2 cellular contexts compared by ENCODE assay signal in the genomic region with DNA sequence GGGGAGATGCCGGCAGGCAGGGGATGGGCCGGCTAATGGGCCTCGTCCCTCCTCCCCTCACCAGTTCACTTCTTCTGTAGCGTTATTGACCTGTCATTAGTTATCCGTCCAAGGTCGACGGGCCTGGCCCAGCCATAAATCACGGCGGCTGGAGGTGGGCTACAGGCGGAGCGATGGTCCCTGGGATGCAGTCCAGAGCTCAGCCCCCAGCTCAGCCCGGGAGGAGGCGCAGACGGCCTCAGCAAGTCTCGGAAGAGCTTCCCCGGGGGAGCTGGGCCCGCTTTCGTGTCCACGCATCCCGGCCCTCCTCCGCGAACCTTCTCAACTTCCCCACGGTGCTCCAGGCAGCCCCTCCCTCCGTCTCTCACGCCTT.
TF ChIP-seq lines count a peak whose summit lies in the region.

No MANE protein-coding gene starts in this region.

TF ChIP-seq in HCT116, 20 proteins besides CTCF, POLR2A, EP300 and RAD21 (continued from another document):
- TF ChIP-seq, protein P1, sequence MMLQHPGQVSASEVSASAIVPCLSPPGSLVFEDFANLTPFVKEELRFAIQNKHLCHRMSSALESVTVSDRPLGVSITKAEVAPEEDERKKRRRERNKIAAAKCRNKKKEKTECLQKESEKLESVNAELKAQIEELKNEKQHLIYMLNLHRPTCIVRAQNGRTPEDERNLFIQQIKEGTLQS (IDR thresholded peaks at IDR 0.05) = no peak
- TF ChIP-seq, protein P2, sequence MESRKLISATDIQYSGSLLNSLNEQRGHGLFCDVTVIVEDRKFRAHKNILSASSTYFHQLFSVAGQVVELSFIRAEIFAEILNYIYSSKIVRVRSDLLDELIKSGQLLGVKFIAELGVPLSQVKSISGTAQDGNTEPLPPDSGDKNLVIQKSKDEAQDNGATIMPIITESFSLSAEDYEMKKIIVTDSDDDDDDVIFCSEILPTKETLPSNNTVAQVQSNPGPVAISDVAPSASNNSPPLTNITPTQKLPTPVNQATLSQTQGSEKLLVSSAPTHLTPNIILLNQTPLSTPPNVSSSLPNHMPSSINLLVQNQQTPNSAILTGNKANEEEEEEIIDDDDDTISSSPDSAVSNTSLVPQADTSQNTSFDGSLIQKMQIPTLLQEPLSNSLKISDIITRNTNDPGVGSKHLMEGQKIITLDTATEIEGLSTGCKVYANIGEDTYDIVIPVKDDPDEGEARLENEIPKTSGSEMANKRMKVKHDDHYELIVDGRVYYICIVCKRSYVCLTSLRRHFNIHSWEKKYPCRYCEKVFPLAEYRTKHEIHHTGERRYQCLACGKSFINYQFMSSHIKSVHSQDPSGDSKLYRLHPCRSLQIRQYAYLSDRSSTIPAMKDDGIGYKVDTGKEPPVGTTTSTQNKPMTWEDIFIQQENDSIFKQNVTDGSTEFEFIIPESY (IDR thresholded peaks at IDR 0.05; ENCODE audit: extremely low read depth, insufficient replicate concordance, low read length) = no peak

TF ChIP-seq in SK-N-SH, 30 proteins besides CTCF, POLR2A, EP300 and RAD21 (continued from another document):
- TF ChIP-seq, protein P3, sequence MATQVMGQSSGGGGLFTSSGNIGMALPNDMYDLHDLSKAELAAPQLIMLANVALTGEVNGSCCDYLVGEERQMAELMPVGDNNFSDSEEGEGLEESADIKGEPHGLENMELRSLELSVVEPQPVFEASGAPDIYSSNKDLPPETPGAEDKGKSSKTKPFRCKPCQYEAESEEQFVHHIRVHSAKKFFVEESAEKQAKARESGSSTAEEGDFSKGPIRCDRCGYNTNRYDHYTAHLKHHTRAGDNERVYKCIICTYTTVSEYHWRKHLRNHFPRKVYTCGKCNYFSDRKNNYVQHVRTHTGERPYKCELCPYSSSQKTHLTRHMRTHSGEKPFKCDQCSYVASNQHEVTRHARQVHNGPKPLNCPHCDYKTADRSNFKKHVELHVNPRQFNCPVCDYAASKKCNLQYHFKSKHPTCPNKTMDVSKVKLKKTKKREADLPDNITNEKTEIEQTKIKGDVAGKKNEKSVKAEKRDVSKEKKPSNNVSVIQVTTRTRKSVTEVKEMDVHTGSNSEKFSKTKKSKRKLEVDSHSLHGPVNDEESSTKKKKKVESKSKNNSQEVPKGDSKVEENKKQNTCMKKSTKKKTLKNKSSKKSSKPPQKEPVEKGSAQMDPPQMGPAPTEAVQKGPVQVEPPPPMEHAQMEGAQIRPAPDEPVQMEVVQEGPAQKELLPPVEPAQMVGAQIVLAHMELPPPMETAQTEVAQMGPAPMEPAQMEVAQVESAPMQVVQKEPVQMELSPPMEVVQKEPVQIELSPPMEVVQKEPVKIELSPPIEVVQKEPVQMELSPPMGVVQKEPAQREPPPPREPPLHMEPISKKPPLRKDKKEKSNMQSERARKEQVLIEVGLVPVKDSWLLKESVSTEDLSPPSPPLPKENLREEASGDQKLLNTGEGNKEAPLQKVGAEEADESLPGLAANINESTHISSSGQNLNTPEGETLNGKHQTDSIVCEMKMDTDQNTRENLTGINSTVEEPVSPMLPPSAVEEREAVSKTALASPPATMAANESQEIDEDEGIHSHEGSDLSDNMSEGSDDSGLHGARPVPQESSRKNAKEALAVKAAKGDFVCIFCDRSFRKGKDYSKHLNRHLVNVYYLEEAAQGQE (IDR thresholded peaks at IDR 0.05; ENCODE audit: low read depth, low read length) = no peak
- no peak for TF ChIP-seq TEAD4 (IDR thresholded peaks at IDR 0.05; ENCODE audit: borderline replicate concordance, insufficient read depth)
- TF ChIP-seq, protein P4, sequence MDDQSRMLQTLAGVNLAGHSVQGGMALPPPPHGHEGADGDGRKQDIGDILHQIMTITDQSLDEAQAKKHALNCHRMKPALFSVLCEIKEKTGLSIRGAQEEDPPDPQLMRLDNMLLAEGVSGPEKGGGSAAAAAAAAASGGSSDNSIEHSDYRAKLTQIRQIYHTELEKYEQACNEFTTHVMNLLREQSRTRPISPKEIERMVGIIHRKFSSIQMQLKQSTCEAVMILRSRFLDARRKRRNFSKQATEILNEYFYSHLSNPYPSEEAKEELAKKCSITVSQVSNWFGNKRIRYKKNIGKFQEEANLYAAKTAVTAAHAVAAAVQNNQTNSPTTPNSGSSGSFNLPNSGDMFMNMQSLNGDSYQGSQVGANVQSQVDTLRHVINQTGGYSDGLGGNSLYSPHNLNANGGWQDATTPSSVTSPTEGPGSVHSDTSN (IDR thresholded peaks at IDR 0.05) = no peak
- TF ChIP-seq, protein P5, sequence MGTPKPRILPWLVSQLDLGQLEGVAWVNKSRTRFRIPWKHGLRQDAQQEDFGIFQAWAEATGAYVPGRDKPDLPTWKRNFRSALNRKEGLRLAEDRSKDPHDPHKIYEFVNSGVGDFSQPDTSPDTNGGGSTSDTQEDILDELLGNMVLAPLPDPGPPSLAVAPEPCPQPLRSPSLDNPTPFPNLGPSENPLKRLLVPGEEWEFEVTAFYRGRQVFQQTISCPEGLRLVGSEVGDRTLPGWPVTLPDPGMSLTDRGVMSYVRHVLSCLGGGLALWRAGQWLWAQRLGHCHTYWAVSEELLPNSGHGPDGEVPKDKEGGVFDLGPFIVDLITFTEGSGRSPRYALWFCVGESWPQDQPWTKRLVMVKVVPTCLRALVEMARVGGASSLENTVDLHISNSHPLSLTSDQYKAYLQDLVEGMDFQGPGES (IDR thresholded peaks at IDR 0.05; ENCODE audit: low read depth, low read length) = no peak
- no peak for TF ChIP-seq MXI1 (IDR thresholded peaks at IDR 0.05; ENCODE audit: low read depth, low read length)
- no peak for TF ChIP-seq JUND (IDR thresholded peaks at IDR 0.05)
- no peak for TF ChIP-seq NFIC (IDR thresholded peaks at IDR 0.05; ENCODE audit: borderline replicate concordance)
- TF ChIP-seq CHD2 (IDR thresholded peaks at IDR 0.05; ENCODE audit: low read length, partially characterized antibody) = no peak
- TF ChIP-seq, protein P6, sequence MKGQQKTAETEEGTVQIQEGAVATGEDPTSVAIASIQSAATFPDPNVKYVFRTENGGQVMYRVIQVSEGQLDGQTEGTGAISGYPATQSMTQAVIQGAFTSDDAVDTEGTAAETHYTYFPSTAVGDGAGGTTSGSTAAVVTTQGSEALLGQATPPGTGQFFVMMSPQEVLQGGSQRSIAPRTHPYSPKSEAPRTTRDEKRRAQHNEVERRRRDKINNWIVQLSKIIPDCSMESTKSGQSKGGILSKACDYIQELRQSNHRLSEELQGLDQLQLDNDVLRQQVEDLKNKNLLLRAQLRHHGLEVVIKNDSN (IDR thresholded peaks at IDR 0.05; ENCODE audit: borderline replicate concordance, low read depth) = no peak
- TF ChIP-seq ELF1 (IDR thresholded peaks at IDR 0.05) = no peak
- no peak for TF ChIP-seq GABPA (IDR thresholded peaks at IDR 0.05; ENCODE audit: low read depth)
- TF ChIP-seq FOXM1 (IDR thresholded peaks at IDR 0.05; ENCODE audit: low read depth) = no peak
